In genomic region chr5:76958976-76959767, GRCh38 we compare ENCODE assay signal across 13 cellular contexts. TPM values are rescaled to one million over a fixed set of nuclear protein-coding genes. Genes with fewer than 3 reads are reported as not detected.
DNase-seq lines count a peak whose midpoint lies in the region; ATAC-seq and TF ChIP-seq lines count a peak whose summit lies in the region.
"Had no signal": no experiment of that assay in that cellular context is flagged by ENCODE, and none has a peak within 500 bp of the region (broad histone marks: within the 10 kb centered on the region; RNA-seq: fewer than 3 reads in every experiment).

No MANE protein-coding gene starts in this region.

- peaks cover 2 to 5% of the 10 kb centered on the region in 2 donors for H3K36me3 Mint-ChIP-seq in CD14-positive monocyte
- H3K36me3 Mint-ChIP-seq: activated naive CD8-positive, alpha-beta T cell treated with anti-CD3 and anti-CD28 coated beads, Interleukin-2, amount 10 ng/mL, durations not matched to agents 7 days and 5 days had no signal

- H3K4me3 Mint-ChIP-seq in CD14-positive monocyte, result peak overlapping the region in 1 of 2 donors; percentile 16
- H3K4me3 Mint-ChIP-seq: neural crest cell had no signal

- H3K27me3 ChIP-seq in adipocyte (replicated peaks; ENCODE audit: control insufficient read depth, insufficient read depth, low read length), result peaks cover 9% of the 10 kb centered on the region

- intact Hi-C loops in CD14-positive monocyte (cut with micrococcal nuclease), result no loop called here

- peaks cover 9% of the 10 kb centered on the region for H3K4me1 ChIP-seq in adipocyte (ENCODE audit: control insufficient read depth, insufficient read depth, low read length)

- H3K27me3 Mint-ChIP-seq in CD14-positive monocyte (ENCODE audit: low read depth in 3 of 3), result peaks cover 24 to 28% (median 26%) of the 10 kb centered on the region in 3 donors

- H3K9me3 ChIP-seq in adipocyte (ENCODE audit: control insufficient read depth, low read length), result no peaks in the 10 kb centered on the region
- H3K9me3 ChIP-seq: gastroesophageal sphincter had no signal

- no peaks in the 10 kb centered on the region for H3K36me3 ChIP-seq in adipocyte (ENCODE audit: control insufficient read depth, insufficient read depth, low read length, severe bottlenecking)
- H3K36me3 ChIP-seq: gastroesophageal sphincter had no signal

- no peak overlapping the region for H3K4me3 ChIP-seq in adipocyte (ENCODE audit: low read length)
- H3K4me3 ChIP-seq: gastroesophageal sphincter had no signal

- H3K27ac Mint-ChIP-seq in CD14-positive monocyte, result peak overlapping the region in 5 of 7 donors; percentile 10 to 70 (median 56)
- H3K27ac Mint-ChIP-seq: activated naive CD8-positive, alpha-beta T cell treated with anti-CD3 and anti-CD28 coated beads, Interleukin-2, amount 10 ng/mL, durations not matched to agents 7 days and 5 days had no signal

- peaks cover 32% of the 10 kb centered on the region for H3K4me1 Mint-ChIP-seq in CD14-positive monocyte
- H3K4me1 Mint-ChIP-seq: neural crest cell had no signal

- no peak overlapping the region for H3K9ac ChIP-seq in adipocyte (ENCODE audit: low read length)

- H3K9me3 Mint-ChIP-seq in CD14-positive monocyte, result peaks cover 0 to 4% (median 0%) of the 10 kb centered on the region in 7 donors
- H3K9me3 Mint-ChIP-seq: activated naive CD8-positive, alpha-beta T cell treated with anti-CD3 and anti-CD28 coated beads, Interleukin-2, amount 10 ng/mL, durations not matched to agents 7 days and 5 days; neural crest cell had no signal

- no peak for TF ChIP-seq CTCF in CD14-positive monocyte (IDR thresholded peaks at IDR 0.05)

- DNase-seq in CD14-positive monocyte (ENCODE audit: low spot score) (no peak), KBM-7 (peak; percentile 48), adipocyte (ENCODE audit: low read depth) (peak; percentile 19), kidney glomerular epithelial cell (lab: John Stamatoyannopoulos, UW) (peak; percentile 40), NCI-H526 (lab: John Stamatoyannopoulos, UW) (no peak), GM19240 (ENCODE audit: insufficient read length, low spot score) (no peak), C1 segment of cervical spinal cord (lab: John Stamatoyannopoulos, UW) (no peak)
- DNase-seq: activated naive CD8-positive, alpha-beta T cell treated with anti-CD3 and anti-CD28 coated beads, Interleukin-2, amount 10 ng/mL, durations not matched to agents 7 days and 5 days; DMS79 treated with DMSO at 0.1 percent for 48 hours; NCI-H2171 had no signal

- ATAC-seq in HG03159 (IDR thresholded peaks at IDR 0.05; ENCODE audit: unreplicated experiment), result no peak
- ATAC-seq: gastroesophageal sphincter had no signal

- in situ Hi-C loops in KBM-7 (cut with MboI; ENCODE audit: low pct_unique_long_range_greater_than_20kb, low sequenced_read_pairs), result no loop called here

RNA-seq across cellular contexts. Expression of gene CRHBP, which starts 6.3 kb away (rescaled TPM):
- not detected for polyA plus RNA-seq in CD14-positive monocyte

Comparison
In these comparisons a context has a peak if more than half of its experiments do, and no peak if none do; other contexts are left out.
1. DNase-seq: peak in KBM-7 (single experiment), adipocyte (single experiment) and kidney glomerular epithelial cell (single experiment); none in CD14-positive monocyte (single experiment), NCI-H526 (0 of 2), GM19240 (single experiment) and C1 segment of cervical spinal cord (0 of 14).